Comparison of ENCODE assay signal across 12 cellular contexts in the genomic region with DNA sequence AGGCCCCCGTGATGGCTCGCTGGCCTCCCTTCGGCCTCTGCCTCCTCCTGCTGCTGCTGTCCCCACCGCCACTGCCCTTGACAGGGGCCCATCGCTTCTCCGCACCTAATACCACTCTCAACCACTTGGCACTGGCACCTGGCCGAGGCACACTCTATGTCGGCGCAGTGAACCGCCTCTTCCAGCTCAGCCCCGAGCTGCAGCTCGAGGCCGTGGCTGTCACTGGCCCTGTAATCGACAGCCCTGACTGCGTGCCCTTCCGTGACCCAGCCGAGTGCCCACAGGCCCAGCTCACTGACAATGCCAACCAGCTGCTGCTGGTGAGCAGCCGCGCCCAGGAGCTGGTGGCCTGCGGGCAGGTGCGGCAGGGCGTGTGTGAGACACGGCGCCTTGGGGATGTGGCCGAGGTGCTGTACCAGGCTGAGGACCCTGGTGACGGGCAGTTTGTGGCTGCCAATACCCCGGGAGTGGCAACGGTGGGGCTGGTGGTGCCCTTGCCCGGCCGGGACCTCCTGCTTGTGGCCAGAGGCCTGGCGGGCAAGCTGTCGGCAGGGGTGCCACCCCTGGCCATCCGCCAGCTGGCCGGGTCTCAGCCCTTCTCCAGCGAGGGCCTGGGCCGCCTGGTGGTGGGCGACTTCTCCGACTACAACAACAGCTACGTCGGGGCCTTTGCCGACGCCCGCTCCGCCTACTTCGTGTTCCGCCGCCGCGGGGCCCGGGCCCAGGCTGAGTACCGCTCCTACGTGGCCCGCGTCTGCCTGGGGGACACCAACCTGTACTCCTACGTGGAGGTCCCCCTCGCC. TPM values are rescaled to one million over a fixed set of nuclear protein-coding genes. Genes with fewer than 3 reads are reported as not detected.
DNase-seq lines count a peak whose midpoint lies in the region; ATAC-seq and TF ChIP-seq lines count a peak whose summit lies in the region.
"Had no signal": no experiment of that assay in that cellular context is flagged by ENCODE, and none has a peak within 500 bp of the region (broad histone marks: within the 10 kb centered on the region; RNA-seq: fewer than 3 reads in every experiment).

No MANE protein-coding gene starts in this region.

- ATAC-seq in HG02759 (IDR thresholded peaks at IDR 0.05; ENCODE audit: unreplicated experiment): no peak

- H3K27me3 ChIP-seq in hepatocyte (no peaks in the 10 kb centered on the region), skeletal muscle satellite cell (ENCODE audit: control insufficient read depth, insufficient read depth, low read length) (no peaks in the 10 kb centered on the region)

- H3K9ac ChIP-seq in skeletal muscle satellite cell (ENCODE audit: low read depth, low read length): no peak overlapping the region

- H3K4me2 ChIP-seq in hepatocyte (no peak overlapping the region), skeletal muscle satellite cell (ENCODE audit: low read length) (peak overlapping the region; percentile 82)

- no peaks in the 10 kb centered on the region for H3K9me2 ChIP-seq in hepatocyte (replicated peaks; ENCODE audit: insufficient read depth)

- H3K9me3 ChIP-seq in hepatocyte (ENCODE audit: low read depth) (no peaks in the 10 kb centered on the region), skeletal muscle satellite cell (replicated peaks; ENCODE audit: low read length) (no peaks in the 10 kb centered on the region)

- TF ChIP-seq CTCF in hepatocyte (IDR thresholded peaks at IDR 0.05; ENCODE audit: poor library complexity): no peak

- H3K27ac ChIP-seq in hepatocyte: peak overlapping the region; percentile 75

- no peaks in the 10 kb centered on the region for H4K20me1 ChIP-seq in hepatocyte (ENCODE audit: insufficient read depth, poor library complexity, severe bottlenecking)

- no peak overlapping the region for H2AFZ ChIP-seq in hepatocyte

- H3K79me2 ChIP-seq in hepatocyte: no peaks in the 10 kb centered on the region

- peak; percentile 27 for DNase-seq in activated CD4-positive, CD25-positive, alpha-beta regulatory T cell treated with anti-CD3 and anti-CD28 coated beads, Interleukin-2, amount 50 U/mL, for 72 hours
- no peak for DNase-seq in activated CD4-positive, CD25-positive, alpha-beta regulatory T cell (lab: John Stamatoyannopoulos, UW)
- DNase-seq in NCI-H1092 treated with DMSO at 0.1 percent for 48 hours (lab: John Stamatoyannopoulos, UW) (peak; percentile 75), hepatocyte (ENCODE audit: low spot score) (no peak), NCI-H2029 (lab: John Stamatoyannopoulos, UW) (no peak)
- no peak for DNase-seq in stimulated activated CD4-positive, alpha-beta T cell treated with anti-CD3 and anti-CD28 coated beads, Interleukin-15, amount 100 ng/mL, for 24 hours
- DNase-seq: activated CD4-positive, alpha-beta memory T cell treated with anti-CD3 and anti-CD28 coated beads, Interleukin-2, amount 10 ng/mL, durations not matched to agents 7 days and 5 days; DMS79; stimulated activated naive B cell treated with anti-CD40 and anti-IgM and Interleukin-4, amounts not matched to agents 10 μg/mL and 1 μg/mL and 100 μg/mL, for 72 hours; SW 1271 had no signal

- H3K36me3 ChIP-seq in hepatocyte (replicated peaks; ENCODE audit: insufficient read depth, low read depth): no peaks in the 10 kb centered on the region
- H3K36me3 ChIP-seq in skeletal muscle satellite cell (ENCODE audit: insufficient read depth, low read length): no peaks in the 10 kb centered on the region

- peaks cover 5% of the 10 kb centered on the region for H3K4me1 ChIP-seq in hepatocyte (ENCODE audit: insufficient read depth)
- peaks cover 2% of the 10 kb centered on the region for H3K4me1 ChIP-seq in skeletal muscle satellite cell (ENCODE audit: control insufficient read depth, insufficient read depth, low read length)

- 92% methylated on average over 47 of the region's 56 CpGs for WGBS in hepatocyte (ENCODE audit: low lambda C conversion rate, missing lambda C conversion rate)

- no peak overlapping the region for H3K4me3 ChIP-seq in hepatocyte
- peak overlapping the region; percentile 24 for H3K4me3 ChIP-seq in skeletal muscle satellite cell (ENCODE audit: low read length)

RNA-seq across cellular contexts. Expression of gene PLXNB3, which starts 3.0 kb away (rescaled TPM):
- 0.27 and 1.4 TPM in 2 replicates for total RNA-seq in hepatocyte
- 0.87 and 5.7 TPM in 2 replicates for polyA plus RNA-seq in hepatocyte
- 3.0 and 3.9 TPM in 2 replicates for total RNA-seq in skeletal muscle satellite cell (2012; rRNA removed)

RNA-seq across cellular contexts. Expression of gene SRPK3, which starts 13.8 kb away (rescaled TPM):
- 0.08 and 0.20 TPM in 2 replicates for total RNA-seq in hepatocyte
- 0.32 and 0.89 TPM in 2 replicates for polyA plus RNA-seq in hepatocyte
- 0.25 and 5.9 TPM in 2 replicates for total RNA-seq in skeletal muscle satellite cell (2012; rRNA removed)
- total RNA-seq: activated CD4-positive, alpha-beta memory T cell treated with anti-CD3 and anti-CD28 coated beads, Interleukin-2, amount 10 ng/mL, durations not matched to agents 7 days and 5 days had no signal

RNA-seq across cellular contexts. Expression of gene IDH3G, which starts 27.1 kb away (rescaled TPM):
- 35.4 and 35.8 TPM in 2 replicates for total RNA-seq in hepatocyte
- polyA plus RNA-seq in hepatocyte: 60.0 and 74.3 TPM in 2 replicates
- total RNA-seq in skeletal muscle satellite cell (2012; rRNA removed): 50.7 and 72.3 TPM in 2 replicates

RNA-seq across cellular contexts. Expression of gene SSR4, which starts 27.4 kb away (rescaled TPM):
- 316 and 385 TPM in 2 replicates for total RNA-seq in hepatocyte
- polyA plus RNA-seq in hepatocyte: 665 and 693 TPM in 2 replicates
- total RNA-seq in skeletal muscle satellite cell (2012; rRNA removed): 70.5 and 147 TPM in 2 replicates

RNA-seq across cellular contexts. Expression of gene ABCD1, which starts 42.4 kb away (rescaled TPM):
- 8.3 and 10.5 TPM in 2 replicates for total RNA-seq in hepatocyte
- polyA plus RNA-seq in hepatocyte: 14.2 and 14.8 TPM in 2 replicates
- total RNA-seq in skeletal muscle satellite cell (2012; rRNA removed): 17.2 and 17.3 TPM in 2 replicates

Comparison
In these comparisons a context has a peak if more than half of its experiments do, and no peak if none do; other contexts are left out.
1. DNase-seq: peak in activated CD4-positive, CD25-positive, alpha-beta regulatory T cell treated with anti-CD3 and anti-CD28 coated beads, Interleukin-2, amount 50 U/mL, for 72 hours (single experiment) and NCI-H1092 treated with DMSO at 0.1 percent for 48 hours (single experiment); none in activated CD4-positive, CD25-positive, alpha-beta regulatory T cell (0 of 4), hepatocyte (single experiment), stimulated activated CD4-positive, alpha-beta T cell treated with anti-CD3 and anti-CD28 coated beads, Interleukin-15, amount 100 ng/mL, for 24 hours (single experiment) and NCI-H2029 (single experiment).